8 cellular contexts compared by ENCODE assay signal in genomic region chr6:47413752-47414516, GRCh38.
A peak's percentile ranks its signal among the peaks of the same experiment; 100 is the strongest.
DNase-seq lines count a peak whose midpoint lies in the region; ATAC-seq lines count a peak whose summit lies in the region.

No MANE protein-coding gene starts in this region.

- no peaks in the 10 kb centered on the region for H3K36me3 ChIP-seq in Karpas-422 (ENCODE audit: insufficient read depth, low read length)
- no peaks in the 10 kb centered on the region for H3K36me3 ChIP-seq in SJSA1

- H3K27me3 ChIP-seq in Karpas-422 (ENCODE audit: low read length) (no peaks in the 10 kb centered on the region), SJSA1 (replicated peaks) (no peaks in the 10 kb centered on the region)

- H3K4me3 ChIP-seq in Karpas-422 (ENCODE audit: low read length) (peak overlapping the region; percentile 66), SJSA1 (peak overlapping the region; percentile 41)

- H3K4me1 ChIP-seq in Karpas-422 (ENCODE audit: low read length) (peaks cover 16% of the 10 kb centered on the region), SJSA1 (replicated peaks) (peaks cover 6% of the 10 kb centered on the region; the same call in 1 of the 2 replicates)

- peak overlapping the region; percentile 50 for H3K9ac ChIP-seq in Karpas-422 (ENCODE audit: low read length)

- no peaks in the 10 kb centered on the region for H3K79me2 ChIP-seq in Karpas-422 (ENCODE audit: low read length)

- DNase-seq in activated CD8-positive, alpha-beta memory T cell treated with anti-CD3 and anti-CD28 coated beads, Interleukin-2, amount 50 U/mL, for 4 hours: peak; percentile 18
- no peak for DNase-seq in activated CD8-positive, alpha-beta memory T cell treated with anti-CD3 and anti-CD28 coated beads for 24 hours
- DNase-seq in Karpas-422 (peak; percentile 84), SJSA1 (ENCODE audit: low read depth in 1 of 2, low spot score in 2 of 2) (peak in 1 of 2 experiments; percentile 73), kidney glomerular epithelial cell (lab: John Stamatoyannopoulos, UW) (peak; percentile 81)
- peak; percentile 51 for DNase-seq in central memory CD4-positive, alpha-beta T cell
- peak; percentile 2 for DNase-seq in stimulated activated CD8-positive, alpha-beta memory T cell treated with anti-CD3 and anti-CD28 coated beads, Interleukin-4, amount 100 ng/mL, for 24 hours (ENCODE audit: low read depth)

- H3K4me2 ChIP-seq in Karpas-422 (ENCODE audit: low read depth, low read length, poor library complexity, severe bottlenecking): peak overlapping the region; percentile 74

- peak; percentile 74 for ATAC-seq in GM21786 (IDR thresholded peaks at IDR 0.05; ENCODE audit: unreplicated experiment)

- H3K9me3 ChIP-seq in Karpas-422 (ENCODE audit: low read length): no peaks in the 10 kb centered on the region
- H3K9me3 ChIP-seq in SJSA1 (replicated peaks): no peaks in the 10 kb centered on the region

- H3K27ac ChIP-seq in Karpas-422 (ENCODE audit: low read length) (no peak overlapping the region), SJSA1 (peak overlapping the region; percentile 79)

- peak overlapping the region; percentile 71; the same call in 1 of the 2 replicates for H2AFZ ChIP-seq in Karpas-422 (ENCODE audit: low read length)

- H3K9me2 ChIP-seq in Karpas-422 (replicated peaks; ENCODE audit: insufficient read depth, low read length): no peaks in the 10 kb centered on the region

- no peaks in the 10 kb centered on the region for H4K20me1 ChIP-seq in Karpas-422 (ENCODE audit: insufficient read depth, low read depth, low read length)
